Comparison of ENCODE assay signal across 14 cellular contexts in genomic region chr13:95281258-95281602, GRCh38. TPM values are rescaled to one million over a fixed set of nuclear protein-coding genes. Genes with fewer than 3 reads are reported as not detected.
DNase-seq lines count a peak whose midpoint lies in the region; ATAC-seq and TF ChIP-seq lines count a peak whose summit lies in the region.
"Had no signal": no experiment of that assay in that cellular context is flagged by ENCODE, and none has a peak within 500 bp of the region (broad histone marks: within the 10 kb centered on the region; RNA-seq: fewer than 3 reads in every experiment).

No MANE protein-coding gene starts in this region.

- POLR2A ChIA-PET in activated B cell treated with CpG ODN at 0.5 μM for 24 hours (lab: Charles Lee) = interaction anchor here (1.2 kb wide), 1 partner anchor 10 kb away, joined by 12 read pairs; no protein-coding TSS in a partner anchor

- H3K4me1 Mint-ChIP-seq in stimulated activated naive CD8-positive, alpha-beta T cell treated with anti-CD3 and anti-CD28 coated beads, Interleukin-15, amount 100 ng/mL, for 72 hours = peaks cover 25% of the 10 kb centered on the region
- peaks cover 49% of the 10 kb centered on the region for H3K4me1 Mint-ChIP-seq in activated B cell treated with CpG ODN at 0.5 μM for 24 hours

- H3K27me3 Mint-ChIP-seq in stimulated activated naive CD8-positive, alpha-beta T cell treated with anti-CD3 and anti-CD28 coated beads, Interleukin-15, amount 100 ng/mL, for 72 hours = no peaks in the 10 kb centered on the region
- H3K27me3 Mint-ChIP-seq in activated B cell treated with CpG ODN at 0.5 μM for 24 hours = no peaks in the 10 kb centered on the region
- H3K27me3 Mint-ChIP-seq: central memory CD8-positive, alpha-beta T cell; T-cell had no signal

- CTCF ChIA-PET in activated B cell treated with CpG ODN at 0.5 μM for 24 hours (lab: Charles Lee) = interaction anchor here (1.1 to 1.9 kb wide), 2 partner anchors 21 to 92 kb away, joined by 3 to 4 read pairs; no protein-coding TSS in a partner anchor

- no peak for DNase-seq in stimulated activated naive CD8-positive, alpha-beta T cell treated with anti-CD3 and anti-CD28 coated beads, Interleukin-15, amount 100 ng/mL, for 72 hours
- DNase-seq in stimulated activated naive CD8-positive, alpha-beta T cell treated with anti-CD3 and anti-CD28 coated beads, Interleukin-15, Interleukin-2, amounts not matched to agents 100 U/mL and 50 U/mL, for 24 hours = no peak
- DNase-seq in activated B cell treated with CpG ODN at 0.5 μM for 24 hours (no peak), upper lobe of right lung (no peak), UCSD-AML1 (lab: John Stamatoyannopoulos, UW; ENCODE audit: unreplicated experiment) (no peak), pons (ENCODE audit: low spot score) (no peak), NCI-H1694 treated with DMSO at 0.1 percent for 48 hours (lab: John Stamatoyannopoulos, UW) (no peak)
- DNase-seq: GOT3; KG1; NCI-H510A treated with DMSO at 0.1 percent for 48 hours; stimulated activated CD8-positive, alpha-beta memory T cell treated with anti-CD3 and anti-CD28 coated beads, Interleukin-4, amount 100 ng/mL, for 48 hours; T-cell had no signal

- H3K4me1 ChIP-seq in upper lobe of right lung = peaks cover 19% of the 10 kb centered on the region

- intact Hi-C loops in activated B cell treated with CpG ODN at 0.5 μM for 24 hours (cut with micrococcal nuclease) (loop anchor here (2.0 to 5.0 kb wide), 4 partner anchors 20 to 396 kb away; partner anchors contain the start of genes ABCC4 and DNAJC3), upper lobe of right lung (cut with DNase I) (no loop called here)

- no peaks in the 10 kb centered on the region for H3K9me3 ChIP-seq in upper lobe of right lung

- TF ChIP-seq CTCF in activated B cell treated with CpG ODN at 0.5 μM for 24 hours (IDR thresholded peaks at IDR 0.05) = no peak
- TF ChIP-seq CTCF in upper lobe of right lung (IDR thresholded peaks at IDR 0.05) = no peak

- no peak overlapping the region for H3K4me3 ChIP-seq in upper lobe of right lung

- peak overlapping the region in 1 of 2 donors; percentile 34 for H3K27ac Mint-ChIP-seq in stimulated activated naive CD8-positive, alpha-beta T cell treated with anti-CD3 and anti-CD28 coated beads, Interleukin-15, amount 100 ng/mL, for 72 hours
- H3K27ac Mint-ChIP-seq in activated B cell treated with CpG ODN at 0.5 μM for 24 hours = peak overlapping the region; percentile 27
- H3K27ac Mint-ChIP-seq: T-cell had no signal

- H3K36me3 ChIP-seq in upper lobe of right lung = no peaks in the 10 kb centered on the region

- H3K9me3 Mint-ChIP-seq in stimulated activated naive CD8-positive, alpha-beta T cell treated with anti-CD3 and anti-CD28 coated beads, Interleukin-15, amount 100 ng/mL, for 72 hours = no peaks in the 10 kb centered on the region
- no peaks in the 10 kb centered on the region for H3K9me3 Mint-ChIP-seq in activated B cell treated with CpG ODN at 0.5 μM for 24 hours
- H3K9me3 Mint-ChIP-seq: central memory CD8-positive, alpha-beta T cell; T-cell had no signal

- no peak overlapping the region for H3K27ac ChIP-seq in upper lobe of right lung

- H3K27me3 ChIP-seq in upper lobe of right lung = no peaks in the 10 kb centered on the region

- H3K4me3 Mint-ChIP-seq in stimulated activated naive CD8-positive, alpha-beta T cell treated with anti-CD3 and anti-CD28 coated beads, Interleukin-15, amount 100 ng/mL, for 72 hours = no peak overlapping the region
- H3K4me3 Mint-ChIP-seq in activated B cell treated with CpG ODN at 0.5 μM for 24 hours = no peak overlapping the region
- H3K4me3 Mint-ChIP-seq: central memory CD8-positive, alpha-beta T cell; T-cell had no signal

- ATAC-seq in stimulated activated naive CD8-positive, alpha-beta T cell treated with anti-CD3 and anti-CD28 coated beads, Interleukin-15, amount 100 ng/mL, for 72 hours = peak; percentile 5
- ATAC-seq in stimulated activated naive CD8-positive, alpha-beta T cell treated with anti-CD3 and anti-CD28 coated beads, Interleukin-15, Interleukin-2, amounts not matched to agents 100 U/mL and 50 U/mL, for 24 hours = no peak
- ATAC-seq in HG02938 (IDR thresholded peaks at IDR 0.05; ENCODE audit: unreplicated experiment) (peak; percentile 17), activated B cell treated with CpG ODN at 0.5 μM for 24 hours (ENCODE audit: low read depth) (peak; percentile 11), upper lobe of right lung (peak; percentile 56)
- ATAC-seq: T-cell had no signal

- H3K36me3 Mint-ChIP-seq in activated B cell treated with CpG ODN at 0.5 μM for 24 hours (ENCODE audit: low read depth) = no peaks in the 10 kb centered on the region

RNA-seq across cellular contexts. Expression of gene ABCC4, which starts 20.0 kb away (rescaled TPM):
- total RNA-seq in activated B cell treated with CpG ODN at 0.5 μM for 24 hours (10.8 and 11.7 TPM in 2 replicates), upper lobe of right lung (28.1 TPM)
